ENCODE assay signal across 20 cellular contexts in the genomic region with DNA sequence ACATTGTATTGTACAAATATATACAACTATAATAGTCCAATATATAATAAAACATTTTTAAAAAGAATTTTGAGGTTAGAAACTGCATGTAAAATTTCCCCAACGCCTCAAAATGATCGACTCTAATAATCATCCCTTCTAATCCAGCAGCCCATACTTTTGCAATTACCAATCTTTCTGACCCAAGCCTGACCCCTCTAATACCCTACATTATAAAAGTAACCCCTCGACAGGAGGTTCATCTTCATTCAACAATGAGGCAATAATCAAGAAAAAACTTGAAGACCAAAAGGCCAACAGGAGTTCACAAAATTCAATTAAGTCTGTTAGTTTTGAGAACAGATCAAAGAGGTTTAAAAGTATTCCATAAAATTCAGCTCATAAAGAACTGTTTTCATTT.
A peak's percentile ranks its signal among the peaks of the same experiment; 100 is the strongest.
DNase-seq lines count a peak whose midpoint lies in the region; ATAC-seq, FAIRE-seq and TF ChIP-seq lines count a peak whose summit lies in the region.
"Had no signal": no experiment of that assay in that cellular context is flagged by ENCODE, and none has a peak within 500 bp of the region (broad histone marks: within the 10 kb centered on the region; RNA-seq: fewer than 3 reads in every experiment).

No MANE protein-coding gene starts in this region.

- no peaks in the 10 kb centered on the region for H3K9me2 ChIP-seq in SK-N-SH

- H3K4me1 Mint-ChIP-seq in astrocyte (ENCODE audit: low read depth, unreplicated experiment) (peaks cover 71% of the 10 kb centered on the region), mesothelial cell of epicardium (peaks cover 18% of the 10 kb centered on the region)
- H3K4me1 Mint-ChIP-seq: CD8-positive, alpha-beta memory T cell had no signal

- CTCF ChIA-PET in SK-N-SH (lab: Yijun Ruan, JAX): no interaction called here

- H3K4me2 ChIP-seq in SK-N-SH (no peak overlapping the region), astrocyte (ENCODE audit: low read length) (peak overlapping the region; percentile 73)
- H3K4me2 ChIP-seq: BLaER1 had no signal

- H3K79me2 ChIP-seq in SK-N-SH (ENCODE audit: insufficient read depth) (no peaks in the 10 kb centered on the region), astrocyte (ENCODE audit: insufficient read depth, low read length) (no peaks in the 10 kb centered on the region)

- POLR2A ChIA-PET in SK-N-SH (lab: Yijun Ruan, JAX): no interaction called here

- WGBS in SK-N-SH (ENCODE audit: low lambda C conversion rate): 38% methylated on average over 3 of the region's 3 CpGs

- peak overlapping the region; percentile 31 for H3K4me3 Mint-ChIP-seq in astrocyte (ENCODE audit: unreplicated experiment)
- H3K4me3 Mint-ChIP-seq in mesothelial cell of epicardium: no peak overlapping the region
- H3K4me3 Mint-ChIP-seq: CD8-positive, alpha-beta memory T cell had no signal

- no peaks in the 10 kb centered on the region for H3K36me3 Mint-ChIP-seq in astrocyte (ENCODE audit: low read depth, unreplicated experiment)
- H3K36me3 Mint-ChIP-seq in mesothelial cell of epicardium: peaks cover 6% of the 10 kb centered on the region
- H3K36me3 Mint-ChIP-seq: CD8-positive, alpha-beta memory T cell had no signal

- no peaks in the 10 kb centered on the region for H4K20me1 ChIP-seq in SK-N-SH (ENCODE audit: insufficient read depth)
- no peaks in the 10 kb centered on the region for H4K20me1 ChIP-seq in astrocyte (ENCODE audit: insufficient read depth, low read length)
- H4K20me1 ChIP-seq: BLaER1 had no signal

- H3K27me3 ChIP-seq in SK-N-SH (ENCODE audit: insufficient read depth) (no peaks in the 10 kb centered on the region), astrocyte (ENCODE audit: insufficient read depth, low read length) (no peaks in the 10 kb centered on the region)
- H3K27me3 ChIP-seq: BLaER1, Peyer's patch had no signal

- peaks cover 23% of the 10 kb centered on the region for H3F3A ChIP-seq in SK-N-SH (replicated peaks; ENCODE audit: insufficient read depth)

- peak overlapping the region; percentile 12; the same call in 1 of the 2 replicates for H2AFZ ChIP-seq in SK-N-SH (ENCODE audit: low read depth)
- no peak overlapping the region for H2AFZ ChIP-seq in astrocyte (ENCODE audit: low read depth, low read length)

- no peak for ATAC-seq in SK-N-SH treated with all-trans-retinoic acid at 6 μM for 48 hours
- no peak for ATAC-seq in GM21786 (IDR thresholded peaks at IDR 0.05; ENCODE audit: unreplicated experiment)

- DNase-seq in SK-N-SH (no peak), astrocyte (ENCODE audit: low read depth) (no peak), mesothelial cell of epicardium (ENCODE audit: low spot score in 2 of 2, unreplicated experiment in 2 of 2) (no peak), NCI-H524 treated with DMSO at 0.1 percent for 48 hours (lab: John Stamatoyannopoulos, UW) (no peak), iPS-NIHi11 (ENCODE audit: low spot score) (no peak)
- DNase-seq in stimulated activated CD4-positive, alpha-beta T cell treated with anti-CD3 and anti-CD28 coated beads, Interleukin-4, amount 100 ng/mL, for 4 hours: no peak
- DNase-seq: CD8-positive, alpha-beta memory T cell; DND-41; GOT3; KG1; NCI-H1436; NCI-H2029 treated with DMSO at 0.1 percent for 48 hours; NCI-H510A; Peyer's patch; SHP77 had no signal

- no peak for TF ChIP-seq EP300 in SK-N-SH (IDR thresholded peaks at IDR 0.05; ENCODE audit: borderline replicate concordance in 1 of 2, low read depth in 1 of 2, low read length in 1 of 2)

- H3K27me3 Mint-ChIP-seq in astrocyte (ENCODE audit: low read depth, unreplicated experiment) (no peaks in the 10 kb centered on the region), mesothelial cell of epicardium (ENCODE audit: low read depth) (no peaks in the 10 kb centered on the region)

- no peak for TF ChIP-seq RAD21 in SK-N-SH (IDR thresholded peaks at IDR 0.05; ENCODE audit: low read length)

- TF ChIP-seq CTCF in SK-N-SH (IDR thresholded peaks at IDR 0.05) (no peak), astrocyte (IDR thresholded peaks at IDR 0.05; ENCODE audit: insufficient read depth, low read depth, low read length) (no peak), mesothelial cell of epicardium (IDR thresholded peaks at IDR 0.05; ENCODE audit: unreplicated experiment) (no peak)

- peak overlapping the region in 1 of 2 experiments; percentile 96; a peak in 2 of 4 replicates for H3K27ac ChIP-seq in SK-N-SH (ENCODE audit: low read depth in 2 of 2, low read length in 1 of 2)
- peak overlapping the region; percentile 99 for H3K27ac ChIP-seq in astrocyte (ENCODE audit: low read depth, low read length)
- H3K27ac ChIP-seq: 22Rv1, BLaER1, Peyer's patch had no signal

- H3K4me3 ChIP-seq in SK-N-SH (ENCODE audit: low read depth in 2 of 2, low read length in 1 of 2): no peak overlapping the region
- no peak overlapping the region for H3K4me3 ChIP-seq in astrocyte (ENCODE audit: insufficient read depth, low read depth, low read length)
- H3K4me3 ChIP-seq: BLaER1, Peyer's patch had no signal

- H3K27ac Mint-ChIP-seq in astrocyte (ENCODE audit: unreplicated experiment): peak overlapping the region; percentile 99
- peak overlapping the region; percentile 79 for H3K27ac Mint-ChIP-seq in mesothelial cell of epicardium
- H3K27ac Mint-ChIP-seq: CD8-positive, alpha-beta memory T cell had no signal

- H3K4me1 ChIP-seq in SK-N-SH (ENCODE audit: control insufficient read depth in 1 of 2, insufficient read depth in 2 of 2, low read depth in 1 of 2, low read length in 1 of 2): peaks cover 0 to 18% of the 10 kb centered on the region in 2 experiments; a peak in 2 of 4 replicates
- peaks cover 43% of the 10 kb centered on the region for H3K4me1 ChIP-seq in astrocyte (ENCODE audit: insufficient read depth, low read length)
- H3K4me1 ChIP-seq: Peyer's patch had no signal

- H3K9ac ChIP-seq in SK-N-SH (peak overlapping the region; percentile 60), astrocyte (ENCODE audit: low read length) (peak overlapping the region; percentile 83)
- H3K9ac ChIP-seq: BLaER1 had no signal

- no peaks in the 10 kb centered on the region for H3K36me3 ChIP-seq in SK-N-SH (replicated peaks in 1 of 2; ENCODE audit: control insufficient read depth in 1 of 2, insufficient read depth in 2 of 2, low read length in 1 of 2)
- H3K36me3 ChIP-seq in astrocyte (ENCODE audit: insufficient read depth, low read length): no peaks in the 10 kb centered on the region
- H3K36me3 ChIP-seq: BLaER1, Peyer's patch had no signal

- H3K9me3 ChIP-seq in SK-N-SH (peaks cover 12% of the 10 kb centered on the region), astrocyte (ENCODE audit: insufficient read depth, low read depth, low read length) (no peaks in the 10 kb centered on the region)

- H3K9me3 Mint-ChIP-seq in astrocyte (ENCODE audit: unreplicated experiment): peaks cover 6% of the 10 kb centered on the region
- peaks cover 35% of the 10 kb centered on the region for H3K9me3 Mint-ChIP-seq in mesothelial cell of epicardium

- peak; percentile 9 for FAIRE-seq in astrocyte (lab: Jason Lieb, UNC)
- FAIRE-seq: G401.6 had no signal

TF ChIP-seq in SK-N-SH, 30 proteins besides CTCF, POLR2A, EP300 and RAD21:
- TF ChIP-seq CHD2 (IDR thresholded peaks at IDR 0.05; ENCODE audit: low read length, partially characterized antibody) (no peak), FOXM1 (IDR thresholded peaks at IDR 0.05; ENCODE audit: low read depth) (no peak), JUND (IDR thresholded peaks at IDR 0.05) (no peak), MEF2A (IDR thresholded peaks at IDR 0.05; ENCODE audit: borderline replicate concordance, low read depth) (no peak), RXRA (IDR thresholded peaks at IDR 0.05; ENCODE audit: borderline replicate concordance, low read depth) (no peak), RFX5 (IDR thresholded peaks at IDR 0.05; ENCODE audit: low read length) (no peak), SMC3 (IDR thresholded peaks at IDR 0.05; ENCODE audit: low read depth, low read length) (no peak)

TF ChIP-seq in SK-N-SH treated with all-trans-retinoic acid at 6 μM for 48 hours, 23 proteins besides CTCF, POLR2A, EP300 and RAD21 (continues in another document):
- TF ChIP-seq TOX (CRISPR knock-in tag; IDR thresholded peaks at IDR 0.05; ENCODE audit: borderline replicate concordance): no peak
- TF ChIP-seq POU6F1 (CRISPR knock-in tag; IDR thresholded peaks at IDR 0.05; ENCODE audit: borderline replicate concordance, low read depth): no peak
- no peak for TF ChIP-seq ESRRG (CRISPR knock-in tag; IDR thresholded peaks at IDR 0.05)
- TF ChIP-seq TCF4 (CRISPR knock-in tag; IDR thresholded peaks at IDR 0.05; ENCODE audit: borderline replicate concordance): no peak
- TF ChIP-seq ZFP30 (CRISPR knock-in tag; IDR thresholded peaks at IDR 0.05): no peak
- no peak for TF ChIP-seq ARNTL (CRISPR knock-in tag; IDR thresholded peaks at IDR 0.05; ENCODE audit: borderline replicate concordance, low read depth)
- TF ChIP-seq OSR1 (CRISPR knock-in tag; IDR thresholded peaks at IDR 0.05): no peak
- no peak for TF ChIP-seq CREB5 (CRISPR knock-in tag; IDR thresholded peaks at IDR 0.05; ENCODE audit: low read depth)
